Comparison of ENCODE assay signal across 2 cellular contexts in the genomic region with DNA sequence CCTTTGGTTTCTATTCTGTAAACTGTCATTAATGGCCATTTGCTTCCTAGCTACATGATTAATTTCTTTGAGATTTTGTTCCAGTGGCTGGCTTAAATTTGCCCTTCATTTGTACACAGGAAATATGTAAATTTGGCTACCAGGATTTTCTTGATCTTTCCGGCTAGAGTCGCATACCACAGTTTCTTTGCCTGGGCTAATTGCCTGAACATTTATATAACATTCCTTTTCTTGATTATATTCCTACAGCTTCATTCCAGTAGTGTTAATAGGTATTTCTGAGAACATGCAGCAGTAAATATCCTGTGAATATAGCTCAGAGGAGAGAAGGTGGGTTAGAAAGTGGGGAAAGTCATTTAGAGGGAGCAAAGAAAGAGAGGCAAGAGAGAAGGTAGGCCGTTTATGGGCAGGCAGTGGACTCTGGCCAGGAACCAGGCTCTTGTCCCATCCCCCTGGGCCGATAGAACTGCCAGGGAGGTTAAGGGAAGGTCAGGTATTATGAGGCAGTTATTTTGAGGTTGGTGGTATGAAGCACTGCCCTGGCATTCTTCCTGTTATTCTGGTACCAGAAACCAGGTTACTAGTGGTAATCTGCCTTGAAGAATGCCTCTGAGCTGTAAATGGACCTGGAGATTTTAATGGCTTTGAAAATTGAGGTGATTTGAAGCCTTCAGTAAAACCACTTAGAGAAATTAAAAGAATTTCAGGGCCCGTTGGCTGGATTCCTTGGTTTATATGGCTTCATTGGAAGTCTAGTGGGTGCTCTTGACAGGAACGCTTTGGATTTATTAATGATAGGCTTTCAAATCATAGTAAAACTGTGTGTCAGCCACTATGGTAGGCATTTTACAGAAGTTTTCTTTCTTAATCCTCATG.
A peak's percentile ranks its signal among the peaks of the same experiment; 100 is the strongest.
TF ChIP-seq lines count a peak whose summit lies in the region.

No MANE protein-coding gene starts in this region.

TF ChIP-seq in SK-N-SH, 30 proteins besides CTCF, POLR2A, EP300 and RAD21 (continued from another document):
- TF ChIP-seq, protein P1, sequence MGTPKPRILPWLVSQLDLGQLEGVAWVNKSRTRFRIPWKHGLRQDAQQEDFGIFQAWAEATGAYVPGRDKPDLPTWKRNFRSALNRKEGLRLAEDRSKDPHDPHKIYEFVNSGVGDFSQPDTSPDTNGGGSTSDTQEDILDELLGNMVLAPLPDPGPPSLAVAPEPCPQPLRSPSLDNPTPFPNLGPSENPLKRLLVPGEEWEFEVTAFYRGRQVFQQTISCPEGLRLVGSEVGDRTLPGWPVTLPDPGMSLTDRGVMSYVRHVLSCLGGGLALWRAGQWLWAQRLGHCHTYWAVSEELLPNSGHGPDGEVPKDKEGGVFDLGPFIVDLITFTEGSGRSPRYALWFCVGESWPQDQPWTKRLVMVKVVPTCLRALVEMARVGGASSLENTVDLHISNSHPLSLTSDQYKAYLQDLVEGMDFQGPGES (IDR thresholded peaks at IDR 0.05; ENCODE audit: low read depth, low read length) = no peak
- TF ChIP-seq, protein P2, sequence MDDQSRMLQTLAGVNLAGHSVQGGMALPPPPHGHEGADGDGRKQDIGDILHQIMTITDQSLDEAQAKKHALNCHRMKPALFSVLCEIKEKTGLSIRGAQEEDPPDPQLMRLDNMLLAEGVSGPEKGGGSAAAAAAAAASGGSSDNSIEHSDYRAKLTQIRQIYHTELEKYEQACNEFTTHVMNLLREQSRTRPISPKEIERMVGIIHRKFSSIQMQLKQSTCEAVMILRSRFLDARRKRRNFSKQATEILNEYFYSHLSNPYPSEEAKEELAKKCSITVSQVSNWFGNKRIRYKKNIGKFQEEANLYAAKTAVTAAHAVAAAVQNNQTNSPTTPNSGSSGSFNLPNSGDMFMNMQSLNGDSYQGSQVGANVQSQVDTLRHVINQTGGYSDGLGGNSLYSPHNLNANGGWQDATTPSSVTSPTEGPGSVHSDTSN (IDR thresholded peaks at IDR 0.05) = 0 out of 2 replicates have a peak, but pooled peaks have one; percentile 7
TF ChIP-seq in SK-N-SH: peak in this region for 6.

TF ChIP-seq in neural cell, 6 proteins besides CTCF, POLR2A, EP300 and RAD21 (continued from another document):
- TF ChIP-seq, protein P3, sequence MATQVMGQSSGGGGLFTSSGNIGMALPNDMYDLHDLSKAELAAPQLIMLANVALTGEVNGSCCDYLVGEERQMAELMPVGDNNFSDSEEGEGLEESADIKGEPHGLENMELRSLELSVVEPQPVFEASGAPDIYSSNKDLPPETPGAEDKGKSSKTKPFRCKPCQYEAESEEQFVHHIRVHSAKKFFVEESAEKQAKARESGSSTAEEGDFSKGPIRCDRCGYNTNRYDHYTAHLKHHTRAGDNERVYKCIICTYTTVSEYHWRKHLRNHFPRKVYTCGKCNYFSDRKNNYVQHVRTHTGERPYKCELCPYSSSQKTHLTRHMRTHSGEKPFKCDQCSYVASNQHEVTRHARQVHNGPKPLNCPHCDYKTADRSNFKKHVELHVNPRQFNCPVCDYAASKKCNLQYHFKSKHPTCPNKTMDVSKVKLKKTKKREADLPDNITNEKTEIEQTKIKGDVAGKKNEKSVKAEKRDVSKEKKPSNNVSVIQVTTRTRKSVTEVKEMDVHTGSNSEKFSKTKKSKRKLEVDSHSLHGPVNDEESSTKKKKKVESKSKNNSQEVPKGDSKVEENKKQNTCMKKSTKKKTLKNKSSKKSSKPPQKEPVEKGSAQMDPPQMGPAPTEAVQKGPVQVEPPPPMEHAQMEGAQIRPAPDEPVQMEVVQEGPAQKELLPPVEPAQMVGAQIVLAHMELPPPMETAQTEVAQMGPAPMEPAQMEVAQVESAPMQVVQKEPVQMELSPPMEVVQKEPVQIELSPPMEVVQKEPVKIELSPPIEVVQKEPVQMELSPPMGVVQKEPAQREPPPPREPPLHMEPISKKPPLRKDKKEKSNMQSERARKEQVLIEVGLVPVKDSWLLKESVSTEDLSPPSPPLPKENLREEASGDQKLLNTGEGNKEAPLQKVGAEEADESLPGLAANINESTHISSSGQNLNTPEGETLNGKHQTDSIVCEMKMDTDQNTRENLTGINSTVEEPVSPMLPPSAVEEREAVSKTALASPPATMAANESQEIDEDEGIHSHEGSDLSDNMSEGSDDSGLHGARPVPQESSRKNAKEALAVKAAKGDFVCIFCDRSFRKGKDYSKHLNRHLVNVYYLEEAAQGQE (IDR thresholded peaks at IDR 0.05; ENCODE audit: borderline replicate concordance) = no peak
- TF ChIP-seq EZH2 (IDR thresholded peaks at IDR 0.05; ENCODE audit: borderline replicate concordance, insufficient read depth, low read length, poor library complexity, severe bottlenecking) = no peak
TF ChIP-seq in neural cell: peak in this region for 0.
